In genomic region chr6:25902071-25902470, GRCh38 we compare ENCODE assay signal across 26 cellular contexts. TPM values are rescaled to one million over a fixed set of nuclear protein-coding genes. Genes with fewer than 3 reads are reported as not detected.
"Had no signal": no experiment of that assay in that cellular context is flagged by ENCODE, and none has a peak within 500 bp of the region (broad histone marks: within the 10 kb centered on the region; RNA-seq: fewer than 3 reads in every experiment).

No MANE protein-coding gene starts in this region.

- H3K36me3 ChIP-seq: brain microvascular endothelial cell, cardiac muscle cell had no signal

- H3K4me2 ChIP-seq: KMS-11 had no signal

- H3K9ac ChIP-seq: KMS-11 had no signal

- H3K27ac Mint-ChIP-seq: activated CD4-positive, alpha-beta memory T cell treated with anti-CD3 and anti-CD28 coated beads, Interleukin-2, amount 10 ng/mL, durations not matched to agents 7 days and 5 days; activated naive CD4-positive, alpha-beta T cell treated with anti-CD3 and anti-CD28 coated beads for 36 hours; activated naive CD8-positive, alpha-beta T cell; activated T-helper 17 cell treated with anti-CD3 and anti-CD28 coated beads, Interleukin-2, amount 50 U/mL, for 72 hours had no signal

- DNase-seq: activated CD4-positive, alpha-beta memory T cell treated with anti-CD3 and anti-CD28 coated beads, Interleukin-2, amount 10 ng/mL, durations not matched to agents 7 days and 5 days; activated CD4-positive, alpha-beta T cell treated with anti-CD3 and anti-CD28 coated beads, Interleukin-2, amount 50 U/mL, for 1 hour; activated CD4-positive, CD25-positive, alpha-beta regulatory T cell; activated gamma-delta T cell; activated naive CD4-positive, alpha-beta T cell treated with anti-CD3 and anti-CD28 coated beads for 36 hours; activated T-cell treated with anti-CD3 and anti-CD28 coated beads for 4 hours; activated T-cell treated with anti-CD3 and anti-CD28 coated beads, Interleukin-2, amount 50 U/mL, for 48 hours; brain microvascular endothelial cell; MM.1S; NCI-H1105 treated with DMSO at 0.1 percent for 48 hours; NCI-H1436 treated with DMSO at 0.1 percent for 48 hours; NCI-H187; NCI-H2081; NCI-H510A treated with DMSO at 0.1 percent for 48 hours; NCI-H69; NK-92 treated with Interleukin-12 subunit alpha and Interleukin-12 subunit beta, amount 100 ng/mL, for 24 hours; SIG-M5; SW 1271 had no signal

- H3K4me1 Mint-ChIP-seq: activated T-helper 17 cell treated with anti-CD3 and anti-CD28 coated beads, Interleukin-2, amount 50 U/mL, for 72 hours had no signal

- H3K4me3 ChIP-seq: cardiac muscle cell had no signal

- H3K27me3 ChIP-seq: brain microvascular endothelial cell had no signal

- H3K9me3 Mint-ChIP-seq: activated CD4-positive, alpha-beta memory T cell treated with anti-CD3 and anti-CD28 coated beads, Interleukin-2, amount 10 ng/mL, durations not matched to agents 7 days and 5 days; activated naive CD4-positive, alpha-beta T cell treated with anti-CD3 and anti-CD28 coated beads for 36 hours; activated T-helper 17 cell treated with anti-CD3 and anti-CD28 coated beads, Interleukin-2, amount 50 U/mL, for 72 hours had no signal

- H3K4me3 Mint-ChIP-seq: activated CD4-positive, alpha-beta memory T cell treated with anti-CD3 and anti-CD28 coated beads, Interleukin-2, amount 10 ng/mL, durations not matched to agents 7 days and 5 days; activated naive CD4-positive, alpha-beta T cell treated with anti-CD3 and anti-CD28 coated beads for 36 hours; activated naive CD8-positive, alpha-beta T cell; activated T-helper 17 cell treated with anti-CD3 and anti-CD28 coated beads, Interleukin-2, amount 50 U/mL, for 72 hours had no signal

- H3K27ac ChIP-seq: brain microvascular endothelial cell, cardiac muscle cell, KMS-11, VCaP had no signal

- ATAC-seq: activated T-helper 17 cell treated with anti-CD3 and anti-CD28 coated beads, Interleukin-2, amount 50 U/mL, for 72 hours had no signal

RNA-seq across cellular contexts. Expression of gene SLC17A3, which starts 28.0 kb away (rescaled TPM):
- total RNA-seq: activated CD8-positive, alpha-beta memory T cell treated with anti-CD3 and anti-CD28 coated beads for 36 hours; activated naive CD4-positive, alpha-beta T cell treated with anti-CD3 and anti-CD28 coated beads for 36 hours; cardiac muscle cell; RPMI7951 had no signal
- polyA plus RNA-seq: cardiac muscle cell had no signal

RNA-seq across cellular contexts. Expression of gene SLC17A2, which starts 28.4 kb away (rescaled TPM):
- total RNA-seq: activated CD4-positive, alpha-beta memory T cell treated with anti-CD3 and anti-CD28 coated beads, Interleukin-2, amount 10 ng/mL, durations not matched to agents 7 days and 5 days; activated CD8-positive, alpha-beta memory T cell treated with anti-CD3 and anti-CD28 coated beads for 36 hours; activated T-helper 17 cell treated with anti-CD3 and anti-CD28 coated beads, Interleukin-2, amount 50 U/mL, for 72 hours; cardiac muscle cell; RPMI7951; T-helper 1 cell treated with Interleukin-12 subunit alpha and Interleukin-12 subunit beta and Interleukin-4 antibody, amounts not matched to agents 30 ng/mL and 1 ng/mL, for 36 hours had no signal
- polyA plus RNA-seq: cardiac muscle cell had no signal
